ENCODE assay signal across 23 cellular contexts in genomic region chr3:8882617-8883016, GRCh38.
DNase-seq lines count a peak whose midpoint lies in the region; ATAC-seq and TF ChIP-seq lines count a peak whose summit lies in the region.
"Had no signal": no experiment of that assay in that cellular context is flagged by ENCODE, and none has a peak within 500 bp of the region (broad histone marks: within the 10 kb centered on the region; RNA-seq: fewer than 3 reads in every experiment).

No MANE protein-coding gene starts in this region.

- H2BK5ac ChIP-seq in IMR-90 (ENCODE audit: low read depth, low read length, poor library complexity, severe bottlenecking), result no peak overlapping the region

- peak overlapping the region; percentile 35; the same call in 1 of the 2 replicates for H2BK20ac ChIP-seq in IMR-90 (ENCODE audit: low read depth, low read length)

- dilution Hi-C loops in IMR-90 (cut with HindIII; ENCODE audit: low sequenced_read_pairs, unreplicated experiment), result no loop called here

- no peaks in the 10 kb centered on the region for H3K27me3 Mint-ChIP-seq in glutamatergic neuron (ENCODE audit: unreplicated experiment)
- H3K27me3 Mint-ChIP-seq: activated naive CD8-positive, alpha-beta T cell treated with anti-CD3 and anti-CD28 coated beads, Interleukin-2, amount 10 ng/mL, durations not matched to agents 7 days and 5 days; memory B cell had no signal

- peak overlapping the region; percentile 49 for H2BK120ac ChIP-seq in IMR-90 (ENCODE audit: low read depth, low read length)

- ATAC-seq in HG02798 (IDR thresholded peaks at IDR 0.05; ENCODE audit: poor library complexity, unreplicated experiment), result peak; percentile 30
- no peak for ATAC-seq in IMR-90 (ENCODE audit: low read depth)
- peak; percentile 9 for ATAC-seq in upper lobe of right lung
- ATAC-seq in left colon, result no peak
- ATAC-seq: heart left ventricle, PC-3 had no signal

- H3K14ac ChIP-seq in IMR-90 (replicated peaks; ENCODE audit: low read depth, low read length), result 0 out of 2 replicates have a peak overlapping the region, but pooled peaks have one; percentile 37

- H3K4me3 ChIP-seq in cardiac muscle cell (no peak overlapping the region), left ventricle myocardium inferior (no peak overlapping the region), IMR-90 (ENCODE audit: insufficient read depth, low read depth, low read length) (no peak overlapping the region), upper lobe of right lung (no peak overlapping the region)
- H3K4me3 ChIP-seq: BLaER1, heart left ventricle, upper lobe of left lung had no signal

- H3K4ac ChIP-seq in IMR-90 (ENCODE audit: low read depth, low read length), result no peak overlapping the region; the same call in 1 of the 2 replicates

- H2BK15ac ChIP-seq in IMR-90 (ENCODE audit: low read depth, low read length), result no peak overlapping the region

- H3K9me3 ChIP-seq in cardiac muscle cell (ENCODE audit: low read depth), result no peaks in the 10 kb centered on the region
- H3K9me3 ChIP-seq in left ventricle myocardium inferior (replicated peaks), result no peaks in the 10 kb centered on the region
- peaks cover 2% of the 10 kb centered on the region; the same call in 1 of the 2 replicates for H3K9me3 ChIP-seq in IMR-90 (ENCODE audit: control insufficient read depth, insufficient read depth, low read length)
- no peaks in the 10 kb centered on the region for H3K9me3 ChIP-seq in upper lobe of right lung
- H3K9me3 ChIP-seq: upper lobe of left lung had no signal

- TF ChIP-seq POLR2A in IMR-90 (IDR thresholded peaks at IDR 0.05; ENCODE audit: low read depth, low read length), result no peak

- BruUV-seq in IMR-90 (replicated peaks; lab: Mats Ljungman, UMichigan), result no TSS peak

- no peak overlapping the region for H3K56ac ChIP-seq in IMR-90 (ENCODE audit: extremely low read depth, insufficient read depth, low read length)

- intact Hi-C loops in left ventricle myocardium inferior (cut with micrococcal nuclease), result no loop called here
- intact Hi-C loops in IMR-90 (cut with micrococcal nuclease), result no loop called here
- intact Hi-C loops in upper lobe of right lung (cut with DNase I), result no loop called here
- intact Hi-C loops in left colon (cut with DNase I, micrococcal nuclease), result no loop called here

- peaks cover 5 to 20% of the 10 kb centered on the region in 2 experiments; a peak in 2 of 4 replicates for H3K79me1 ChIP-seq in IMR-90 (ENCODE audit: low read depth in 1 of 2, low read length in 2 of 2)

- in situ Hi-C loops in IMR-90 (cut with MboI; ENCODE audit: low sequenced_read_pairs), result no loop called here

- DNase-seq in cardiac muscle cell (ENCODE audit: low read depth in 1 of 2, low spot score in 1 of 2), result no peak
- DNase-seq in left ventricle myocardium inferior, result no peak
- DNase-seq in IMR-90, result no peak
- DNase-seq in upper lobe of right lung, result no peak
- DNase-seq in glutamatergic neuron, result no peak
- no peak for DNase-seq in NCI-H1694 (lab: John Stamatoyannopoulos, UW)
- DNase-seq in left colon, result no peak
- DNase-seq: 8988T; activated CD4-positive, alpha-beta T cell treated with anti-CD3 and anti-CD28 coated beads for 48 hours; activated naive CD8-positive, alpha-beta T cell treated with anti-CD3 and anti-CD28 coated beads, Interleukin-2, amount 10 ng/mL, durations not matched to agents 7 days and 5 days; activated T-cell treated with anti-CD3 and anti-CD28 coated beads, Interleukin-2, amount 50 U/mL, for 1 hour; heart left ventricle; MV-4-11; NCI-H2081; NCI-H526 treated with DMSO at 0.1 percent for 48 hours; PC-3; stimulated activated CD4-positive, alpha-beta T cell treated with anti-CD3 and anti-CD28 coated beads, Interleukin-12 subunit alpha, Interleukin-12 subunit beta, amount 100 ng/mL, for 4 hours; stimulated activated naive CD4-positive, alpha-beta T cell; upper lobe of left lung had no signal

- H3K27ac Mint-ChIP-seq in glutamatergic neuron (ENCODE audit: unreplicated experiment), result no peak overlapping the region
- H3K27ac Mint-ChIP-seq: activated naive CD8-positive, alpha-beta T cell treated with anti-CD3 and anti-CD28 coated beads, Interleukin-2, amount 10 ng/mL, durations not matched to agents 7 days and 5 days; memory B cell had no signal

- H2AK9ac ChIP-seq in IMR-90 (replicated peaks; ENCODE audit: low read depth, low read length, poor library complexity), result no peak overlapping the region

- H3K36me3 Mint-ChIP-seq in glutamatergic neuron (ENCODE audit: unreplicated experiment), result no peaks in the 10 kb centered on the region

- H3K4me1 Mint-ChIP-seq in glutamatergic neuron (ENCODE audit: low read depth, unreplicated experiment), result peaks cover 9% of the 10 kb centered on the region
- H3K4me1 Mint-ChIP-seq: activated naive CD8-positive, alpha-beta T cell treated with anti-CD3 and anti-CD28 coated beads, Interleukin-2, amount 10 ng/mL, durations not matched to agents 7 days and 5 days; memory B cell had no signal

- H3K27ac ChIP-seq in cardiac muscle cell, result peak overlapping the region; percentile 63
- no peak overlapping the region for H3K27ac ChIP-seq in left ventricle myocardium inferior (replicated peaks)
- H3K27ac ChIP-seq in IMR-90 (ENCODE audit: insufficient read depth, low read length), result no peak overlapping the region
- no peak overlapping the region for H3K27ac ChIP-seq in upper lobe of right lung
- H3K27ac ChIP-seq: BLaER1, heart left ventricle, upper lobe of left lung had no signal

- no peaks in the 10 kb centered on the region for H3K27me3 ChIP-seq in cardiac muscle cell
- no peaks in the 10 kb centered on the region for H3K27me3 ChIP-seq in left ventricle myocardium inferior (ENCODE audit: low read depth)
- no peaks in the 10 kb centered on the region for H3K27me3 ChIP-seq in IMR-90 (ENCODE audit: control insufficient read depth, insufficient read depth, low read length)
- H3K27me3 ChIP-seq in upper lobe of right lung, result no peaks in the 10 kb centered on the region
- H3K27me3 ChIP-seq: BLaER1, heart left ventricle, upper lobe of left lung had no signal

- no peaks in the 10 kb centered on the region for H3K36me3 ChIP-seq in cardiac muscle cell
- peaks cover 11% of the 10 kb centered on the region for H3K36me3 ChIP-seq in left ventricle myocardium inferior
- H3K36me3 ChIP-seq in IMR-90 (ENCODE audit: control insufficient read depth, insufficient read depth, low read length), result no peaks in the 10 kb centered on the region; the same call in 1 of the 2 replicates
- no peaks in the 10 kb centered on the region for H3K36me3 ChIP-seq in upper lobe of right lung

- CTCF ChIA-PET in IMR-90 (lab: Yijun Ruan, JAX), result interaction anchor here (0.8 kb wide), 1 partner anchor 113 kb away, joined by 3 read pairs; the partner anchor contains the start of gene OXTR

- no peak overlapping the region for H3K9ac ChIP-seq in IMR-90 (ENCODE audit: low read depth, low read length)
- H3K9ac ChIP-seq: BLaER1 had no signal

- H3K9me3 Mint-ChIP-seq in glutamatergic neuron (ENCODE audit: unreplicated experiment), result no peaks in the 10 kb centered on the region
- H3K9me3 Mint-ChIP-seq: activated naive CD8-positive, alpha-beta T cell treated with anti-CD3 and anti-CD28 coated beads, Interleukin-2, amount 10 ng/mL, durations not matched to agents 7 days and 5 days; memory B cell; neural crest cell had no signal

- peak overlapping the region; percentile 33; the same call in 1 of the 2 replicates for H3K18ac ChIP-seq in IMR-90 (ENCODE audit: low read depth, low read length)

- peak overlapping the region; percentile 68; the same call in 1 of the 2 replicates for H4K91ac ChIP-seq in IMR-90 (ENCODE audit: insufficient read depth, low read depth, low read length)

- H4K20me1 ChIP-seq in IMR-90 (ENCODE audit: insufficient read depth, low read length), result no peaks in the 10 kb centered on the region
- H4K20me1 ChIP-seq: BLaER1 had no signal

- no peak overlapping the region for H3K4me3 Mint-ChIP-seq in glutamatergic neuron (ENCODE audit: unreplicated experiment)
- H3K4me3 Mint-ChIP-seq: activated naive CD8-positive, alpha-beta T cell treated with anti-CD3 and anti-CD28 coated beads, Interleukin-2, amount 10 ng/mL, durations not matched to agents 7 days and 5 days; memory B cell; neural crest cell had no signal

- POLR2A ChIA-PET in IMR-90 (lab: Charles Lee; ENCODE audit: unreplicated experiment), result no interaction called here

- H2AFZ ChIP-seq in IMR-90 (replicated peaks; ENCODE audit: low read length, poor library complexity), result no peak overlapping the region

- TF ChIP-seq RAD21 in IMR-90 (IDR thresholded peaks at IDR 0.05; ENCODE audit: low read length), result no peak

- H4K5ac ChIP-seq in IMR-90 (ENCODE audit: low read depth, low read length), result peak overlapping the region; percentile 4; the same call in 1 of the 2 replicates

- no CpG with 5 or more reads among the region's 3 CpGs for WGBS in IMR-90 (ENCODE audit: extremely low coverage in 2 of 2, insufficient read length in 1 of 2), 2 experiments

- TF ChIP-seq CTCF in cardiac muscle cell (IDR thresholded peaks at IDR 0.05; ENCODE audit: low read depth, low read length) (no peak), left ventricle myocardium inferior (IDR thresholded peaks at IDR 0.05; ENCODE audit: borderline replicate concordance) (no peak), IMR-90 (conservative IDR thresholded peaks at IDR 0.05; ENCODE audit: low read depth, low read length) (no peak), upper lobe of right lung (IDR thresholded peaks at IDR 0.05) (no peak), glutamatergic neuron (IDR thresholded peaks at IDR 0.05; ENCODE audit: partially characterized antibody, unreplicated experiment) (no peak)

- H4K8ac ChIP-seq in IMR-90 (ENCODE audit: low read depth in 2 of 2, low read length in 2 of 2), result peak overlapping the region in 1 of 2 experiments; percentile 34; a peak in 1 of 4 replicates

- no peak overlapping the region; the same call in 1 of the 2 replicates for H2AK5ac ChIP-seq in IMR-90 (ENCODE audit: low read depth, low read length)

- H3K4me1 ChIP-seq in cardiac muscle cell (ENCODE audit: low read depth) (peaks cover 10% of the 10 kb centered on the region), left ventricle myocardium inferior (no peaks in the 10 kb centered on the region), IMR-90 (ENCODE audit: control insufficient read depth, insufficient read depth, low read length) (peaks cover 15% of the 10 kb centered on the region), upper lobe of right lung (no peaks in the 10 kb centered on the region)
- H3K4me1 ChIP-seq: heart left ventricle, upper lobe of left lung had no signal

- peaks cover 10% of the 10 kb centered on the region for H3K9me1 ChIP-seq in IMR-90 (ENCODE audit: insufficient read depth, low read length)

- H3K23ac ChIP-seq in IMR-90 (ENCODE audit: low read depth, low read length), result no peak overlapping the region

- no peak overlapping the region for H3K4me2 ChIP-seq in IMR-90 (ENCODE audit: low read depth, low read length)
- H3K4me2 ChIP-seq: BLaER1 had no signal

TF ChIP-seq in IMR-90, 13 proteins besides CTCF, POLR2A, EP300 and RAD21 (continues in another document):
- TF ChIP-seq MXI1 (IDR thresholded peaks at IDR 0.05; ENCODE audit: borderline replicate concordance, low read depth, low read length) (no peak), RFX5 (IDR thresholded peaks at IDR 0.05; ENCODE audit: low read depth, low read length) (no peak)

Comparison
In these comparisons a context has a peak if more than half of its experiments do, and no peak if none do; other contexts are left out.
1. ATAC-seq: peak in HG02798 (single experiment) and upper lobe of right lung (single experiment); none in IMR-90 (single experiment) and left colon (single experiment).